ENCODE assay signal across 1 cellular context in the genomic region with DNA sequence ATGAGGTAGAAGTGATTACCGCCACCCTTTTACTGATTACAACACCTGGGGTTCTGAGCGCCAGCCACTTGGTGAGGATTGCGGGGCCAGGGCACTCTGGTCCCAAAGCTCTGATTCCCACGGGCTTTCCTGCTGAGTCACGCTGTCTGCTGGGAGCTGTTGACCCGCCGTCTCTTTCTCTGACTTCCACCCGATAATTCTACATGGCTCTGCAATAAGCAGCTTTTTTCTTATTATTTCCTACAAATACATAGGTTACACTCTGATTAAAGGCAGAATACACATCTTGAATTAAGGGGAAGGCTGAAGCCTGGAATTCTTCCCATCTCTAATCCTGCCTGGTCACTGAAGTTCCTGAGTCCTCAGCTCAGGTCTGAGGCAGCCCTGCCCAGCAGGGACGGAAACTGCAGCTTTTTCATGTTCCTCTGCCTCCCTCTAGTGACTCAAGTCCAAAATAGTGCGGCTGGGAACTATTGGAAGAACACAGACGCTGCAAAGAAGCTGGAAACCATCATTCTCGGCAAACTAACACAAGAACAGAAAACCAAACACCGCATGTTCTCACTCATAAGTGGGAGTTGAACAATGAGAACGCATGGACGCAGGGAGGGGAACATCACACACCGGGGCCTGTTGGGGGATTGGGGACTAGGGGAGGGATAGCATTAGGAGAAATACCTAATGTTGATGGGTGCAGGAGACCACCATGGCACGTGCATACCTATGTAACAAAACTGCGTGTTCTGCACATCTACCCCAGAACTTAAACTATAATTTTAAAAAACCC.
A peak's percentile ranks its signal among the peaks of the same experiment; 100 is the strongest.
TF ChIP-seq lines count a peak whose summit lies in the region.

No MANE protein-coding gene starts in this region.

TF ChIP-seq in HepG2, 621 proteins besides CTCF, POLR2A, EP300 and RAD21 (continued from another document and continues in another):
- TF ChIP-seq SAP130 (CRISPR knock-in tag; IDR thresholded peaks at IDR 0.05; ENCODE audit: low read depth): peak; percentile 48
- TF ChIP-seq NFKBIZ (CRISPR knock-in tag; IDR thresholded peaks at IDR 0.05): no peak
- TF ChIP-seq ZNF614 (CRISPR knock-in tag; IDR thresholded peaks at IDR 0.05; ENCODE audit: borderline replicate concordance): no peak
- no peak for TF ChIP-seq NFIB (CRISPR knock-in tag; IDR thresholded peaks at IDR 0.05; ENCODE audit: borderline replicate concordance)
- TF ChIP-seq, protein P1, sequence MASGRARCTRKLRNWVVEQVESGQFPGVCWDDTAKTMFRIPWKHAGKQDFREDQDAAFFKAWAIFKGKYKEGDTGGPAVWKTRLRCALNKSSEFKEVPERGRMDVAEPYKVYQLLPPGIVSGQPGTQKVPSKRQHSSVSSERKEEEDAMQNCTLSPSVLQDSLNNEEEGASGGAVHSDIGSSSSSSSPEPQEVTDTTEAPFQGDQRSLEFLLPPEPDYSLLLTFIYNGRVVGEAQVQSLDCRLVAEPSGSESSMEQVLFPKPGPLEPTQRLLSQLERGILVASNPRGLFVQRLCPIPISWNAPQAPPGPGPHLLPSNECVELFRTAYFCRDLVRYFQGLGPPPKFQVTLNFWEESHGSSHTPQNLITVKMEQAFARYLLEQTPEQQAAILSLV (CRISPR knock-in tag; IDR thresholded peaks at IDR 0.05; ENCODE audit: borderline replicate concordance): no peak
- no peak for TF ChIP-seq PAWR (CRISPR knock-in tag; IDR thresholded peaks at IDR 0.05; ENCODE audit: borderline replicate concordance)
- TF ChIP-seq ZNF674 (CRISPR knock-in tag; IDR thresholded peaks at IDR 0.05; ENCODE audit: low read depth): no peak
- TF ChIP-seq CHCHD3 (CRISPR knock-in tag; IDR thresholded peaks at IDR 0.05): no peak
- TF ChIP-seq PHB2 (IDR thresholded peaks at IDR 0.05; ENCODE audit: partially characterized antibody): no peak
- TF ChIP-seq ZNF652 (CRISPR knock-in tag; IDR thresholded peaks at IDR 0.05; ENCODE audit: borderline replicate concordance, low read depth): no peak
- TF ChIP-seq TMF1 (CRISPR knock-in tag; IDR thresholded peaks at IDR 0.05; ENCODE audit: low read depth): no peak
- no peak for TF ChIP-seq ZNF234 (CRISPR knock-in tag; conservative IDR thresholded peaks at IDR 0.05)
- TF ChIP-seq MAFK (conservative IDR thresholded peaks at IDR 0.05 in 1 of 2, IDR thresholded peaks at IDR 0.05 in 1 of 2; ENCODE audit: low read length in 2 of 2): peak; percentile 61 to 88
- peak; percentile 22; the same call in 1 of the 2 replicates for TF ChIP-seq ELF1 (CRISPR knock-in tag; IDR thresholded peaks at IDR 0.05)
- no peak for TF ChIP-seq ATF1 (CRISPR knock-in tag; IDR thresholded peaks at IDR 0.05)
- 0 out of 2 replicates have a peak, but pooled peaks have one; percentile 39 for TF ChIP-seq ZNF124 (CRISPR knock-in tag; IDR thresholded peaks at IDR 0.05)
- TF ChIP-seq TFE3 (CRISPR knock-in tag; IDR thresholded peaks at IDR 0.05): no peak
- TF ChIP-seq HMG20B (CRISPR knock-in tag; conservative IDR thresholded peaks at IDR 0.05): no peak
- TF ChIP-seq ZNF552 (CRISPR knock-in tag; IDR thresholded peaks at IDR 0.05; ENCODE audit: borderline replicate concordance): no peak
- TF ChIP-seq ZNF704 (CRISPR knock-in tag; IDR thresholded peaks at IDR 0.05; ENCODE audit: borderline replicate concordance): no peak
- TF ChIP-seq FOXK1 (CRISPR knock-in tag; IDR thresholded peaks at IDR 0.05; ENCODE audit: borderline replicate concordance, low read depth): 0 out of 2 replicates have a peak, but pooled peaks have one; percentile 21
- TF ChIP-seq, protein P2, sequence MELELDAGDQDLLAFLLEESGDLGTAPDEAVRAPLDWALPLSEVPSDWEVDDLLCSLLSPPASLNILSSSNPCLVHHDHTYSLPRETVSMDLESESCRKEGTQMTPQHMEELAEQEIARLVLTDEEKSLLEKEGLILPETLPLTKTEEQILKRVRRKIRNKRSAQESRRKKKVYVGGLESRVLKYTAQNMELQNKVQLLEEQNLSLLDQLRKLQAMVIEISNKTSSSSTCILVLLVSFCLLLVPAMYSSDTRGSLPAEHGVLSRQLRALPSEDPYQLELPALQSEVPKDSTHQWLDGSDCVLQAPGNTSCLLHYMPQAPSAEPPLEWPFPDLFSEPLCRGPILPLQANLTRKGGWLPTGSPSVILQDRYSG (CRISPR knock-in tag; IDR thresholded peaks at IDR 0.05): no peak
- no peak for TF ChIP-seq ZNF382 (CRISPR knock-in tag; IDR thresholded peaks at IDR 0.05; ENCODE audit: borderline replicate concordance)
- TF ChIP-seq THRA (CRISPR knock-in tag; IDR thresholded peaks at IDR 0.05; ENCODE audit: borderline replicate concordance): no peak
- TF ChIP-seq ZNF850 (CRISPR knock-in tag; conservative IDR thresholded peaks at IDR 0.05): no peak
- TF ChIP-seq ZNF451 (CRISPR knock-in tag; IDR thresholded peaks at IDR 0.05): no peak
- no peak for TF ChIP-seq MZF1 (CRISPR knock-in tag; IDR thresholded peaks at IDR 0.05; ENCODE audit: borderline replicate concordance)
- no peak for TF ChIP-seq CBX2 (IDR thresholded peaks at IDR 0.05; ENCODE audit: low read depth, low read length)
- no peak for TF ChIP-seq CBX2 (CRISPR knock-in tag; IDR thresholded peaks at IDR 0.05; ENCODE audit: low read depth)
- peak; percentile 46 to 68; a peak in 3 of 4 replicates for TF ChIP-seq HMGXB4 (CRISPR knock-in tag; IDR thresholded peaks at IDR 0.05; ENCODE audit: borderline replicate concordance in 1 of 2, low read depth in 1 of 2)
- TF ChIP-seq STAG1 (CRISPR knock-in tag; IDR thresholded peaks at IDR 0.05): peak; percentile 98
- no peak for TF ChIP-seq MYC (CRISPR knock-in tag; IDR thresholded peaks at IDR 0.05; ENCODE audit: borderline replicate concordance)
- peak; percentile 65; the same call in 1 of the 2 replicates for TF ChIP-seq FOSL2 (CRISPR knock-in tag; IDR thresholded peaks at IDR 0.05)
- TF ChIP-seq GABPB1 (CRISPR knock-in tag; IDR thresholded peaks at IDR 0.05): no peak
- no peak for TF ChIP-seq TCF12 (IDR thresholded peaks at IDR 0.05)
- TF ChIP-seq TCF12 (CRISPR knock-in tag; IDR thresholded peaks at IDR 0.05): no peak
- TF ChIP-seq KDM2A (CRISPR knock-in tag; IDR thresholded peaks at IDR 0.05; ENCODE audit: borderline replicate concordance, low read depth): peak; percentile 82
- TF ChIP-seq MIER2 (CRISPR knock-in tag; IDR thresholded peaks at IDR 0.05): no peak
- TF ChIP-seq ZNF709 (CRISPR knock-in tag; IDR thresholded peaks at IDR 0.05): no peak
- no peak for TF ChIP-seq TRIM24 (CRISPR knock-in tag; IDR thresholded peaks at IDR 0.05)
- TF ChIP-seq KLF6 (CRISPR knock-in tag; IDR thresholded peaks at IDR 0.05): 0 out of 2 replicates have a peak, but pooled peaks have one; percentile 24
- TF ChIP-seq ZNF24 (IDR thresholded peaks at IDR 0.05): no peak
- no peak for TF ChIP-seq ZNF567 (CRISPR knock-in tag; IDR thresholded peaks at IDR 0.05; ENCODE audit: borderline replicate concordance)
- no peak for TF ChIP-seq ZNF121 (CRISPR knock-in tag; IDR thresholded peaks at IDR 0.05)
- TF ChIP-seq THAP11 (CRISPR knock-in tag; IDR thresholded peaks at IDR 0.05): 0 out of 2 replicates have a peak, but pooled peaks have one; percentile 14
- peak; percentile 43; the same call in 1 of the 2 replicates for TF ChIP-seq ZNF777 (CRISPR knock-in tag; IDR thresholded peaks at IDR 0.05)
- TF ChIP-seq FOSL1 (CRISPR knock-in tag; IDR thresholded peaks at IDR 0.05; ENCODE audit: borderline replicate concordance): no peak
- no peak for TF ChIP-seq SMARCC2 (IDR thresholded peaks at IDR 0.05)
- TF ChIP-seq ZNF598 (CRISPR knock-in tag; IDR thresholded peaks at IDR 0.05; ENCODE audit: borderline replicate concordance): no peak
- 0 out of 2 replicates have a peak, but pooled peaks have one; percentile 32 for TF ChIP-seq SALL1 (CRISPR knock-in tag; IDR thresholded peaks at IDR 0.05)
- peak; percentile 46 for TF ChIP-seq SKI (IDR thresholded peaks at IDR 0.05; ENCODE audit: partially characterized antibody)
- no peak for TF ChIP-seq MEF2D (CRISPR knock-in tag; IDR thresholded peaks at IDR 0.05)
- TF ChIP-seq ZNF136 (CRISPR knock-in tag; IDR thresholded peaks at IDR 0.05; ENCODE audit: low read depth): no peak
- 0 out of 2 replicates have a peak, but pooled peaks have one; percentile 33 for TF ChIP-seq BORCS8-MEF2B (CRISPR knock-in tag; IDR thresholded peaks at IDR 0.05)
- TF ChIP-seq YEATS2 (CRISPR knock-in tag; IDR thresholded peaks at IDR 0.05; ENCODE audit: borderline replicate concordance): peak; percentile 33; the same call in 1 of the 2 replicates
- no peak for TF ChIP-seq PHF20 (CRISPR knock-in tag; IDR thresholded peaks at IDR 0.05)
- no peak for TF ChIP-seq TEAD2 (CRISPR knock-in tag; IDR thresholded peaks at IDR 0.05)
- no peak for TF ChIP-seq PHF8 (CRISPR knock-in tag; IDR thresholded peaks at IDR 0.05)
- TF ChIP-seq CERS6 (CRISPR knock-in tag; IDR thresholded peaks at IDR 0.05): no peak
- no peak for TF ChIP-seq ZNF773 (CRISPR knock-in tag; IDR thresholded peaks at IDR 0.05; ENCODE audit: borderline replicate concordance)
- TF ChIP-seq ZNF496 (CRISPR knock-in tag; IDR thresholded peaks at IDR 0.05; ENCODE audit: insufficient replicate concordance): no peak
- TF ChIP-seq SMARCE1 (IDR thresholded peaks at IDR 0.05; ENCODE audit: borderline replicate concordance): no peak
- no peak for TF ChIP-seq CBX1 (IDR thresholded peaks at IDR 0.05; ENCODE audit: low read depth)
- no peak for TF ChIP-seq ZNF225 (CRISPR knock-in tag; IDR thresholded peaks at IDR 0.05)
- no peak for TF ChIP-seq ATF7-NPFF (CRISPR knock-in tag; IDR thresholded peaks at IDR 0.05; ENCODE audit: low read depth)
